ENCODE assay signal across 1 cellular context in the genomic region with DNA sequence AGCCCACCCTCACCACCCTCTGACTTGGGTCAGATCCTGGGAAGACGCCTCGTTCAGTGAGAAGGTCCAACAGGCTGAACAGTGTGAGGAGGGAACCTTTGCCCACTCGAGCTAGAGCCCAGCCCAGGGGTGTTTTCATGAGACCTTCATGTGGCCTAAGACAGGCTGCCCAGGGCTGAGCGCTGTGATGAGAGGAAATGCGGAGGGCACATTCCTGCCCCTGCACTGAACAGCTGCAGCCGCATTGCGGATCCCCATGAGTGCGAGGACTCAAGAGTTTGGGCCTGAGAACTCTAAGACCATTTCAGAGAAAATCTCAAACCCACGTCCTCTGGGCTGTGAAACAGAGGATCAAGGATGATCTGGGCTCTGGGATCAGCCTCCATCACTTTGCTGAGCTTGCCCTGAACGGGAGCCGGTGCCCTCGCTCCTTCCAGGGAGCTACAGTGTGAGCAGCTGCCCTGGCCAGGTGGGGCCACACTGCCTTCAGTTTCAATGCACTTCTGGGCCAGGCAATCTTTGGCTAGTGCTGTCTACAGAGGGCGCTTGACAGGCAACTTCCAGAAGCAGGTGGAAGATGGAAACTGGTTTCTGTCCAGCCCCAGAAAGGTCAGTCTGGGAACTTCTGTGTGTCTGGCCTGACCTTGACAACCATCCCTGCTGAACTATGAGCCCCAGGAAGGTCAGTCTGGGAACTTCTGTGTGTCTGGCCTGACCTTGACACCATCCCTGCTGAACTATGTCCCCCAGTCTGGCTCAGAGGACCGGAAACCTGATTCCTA.
TF ChIP-seq lines count a peak whose summit lies in the region.

No MANE protein-coding gene starts in this region.

TF ChIP-seq in HepG2, 621 proteins besides CTCF, POLR2A, EP300 and RAD21 (continued from another document):
- TF ChIP-seq, protein P1, sequence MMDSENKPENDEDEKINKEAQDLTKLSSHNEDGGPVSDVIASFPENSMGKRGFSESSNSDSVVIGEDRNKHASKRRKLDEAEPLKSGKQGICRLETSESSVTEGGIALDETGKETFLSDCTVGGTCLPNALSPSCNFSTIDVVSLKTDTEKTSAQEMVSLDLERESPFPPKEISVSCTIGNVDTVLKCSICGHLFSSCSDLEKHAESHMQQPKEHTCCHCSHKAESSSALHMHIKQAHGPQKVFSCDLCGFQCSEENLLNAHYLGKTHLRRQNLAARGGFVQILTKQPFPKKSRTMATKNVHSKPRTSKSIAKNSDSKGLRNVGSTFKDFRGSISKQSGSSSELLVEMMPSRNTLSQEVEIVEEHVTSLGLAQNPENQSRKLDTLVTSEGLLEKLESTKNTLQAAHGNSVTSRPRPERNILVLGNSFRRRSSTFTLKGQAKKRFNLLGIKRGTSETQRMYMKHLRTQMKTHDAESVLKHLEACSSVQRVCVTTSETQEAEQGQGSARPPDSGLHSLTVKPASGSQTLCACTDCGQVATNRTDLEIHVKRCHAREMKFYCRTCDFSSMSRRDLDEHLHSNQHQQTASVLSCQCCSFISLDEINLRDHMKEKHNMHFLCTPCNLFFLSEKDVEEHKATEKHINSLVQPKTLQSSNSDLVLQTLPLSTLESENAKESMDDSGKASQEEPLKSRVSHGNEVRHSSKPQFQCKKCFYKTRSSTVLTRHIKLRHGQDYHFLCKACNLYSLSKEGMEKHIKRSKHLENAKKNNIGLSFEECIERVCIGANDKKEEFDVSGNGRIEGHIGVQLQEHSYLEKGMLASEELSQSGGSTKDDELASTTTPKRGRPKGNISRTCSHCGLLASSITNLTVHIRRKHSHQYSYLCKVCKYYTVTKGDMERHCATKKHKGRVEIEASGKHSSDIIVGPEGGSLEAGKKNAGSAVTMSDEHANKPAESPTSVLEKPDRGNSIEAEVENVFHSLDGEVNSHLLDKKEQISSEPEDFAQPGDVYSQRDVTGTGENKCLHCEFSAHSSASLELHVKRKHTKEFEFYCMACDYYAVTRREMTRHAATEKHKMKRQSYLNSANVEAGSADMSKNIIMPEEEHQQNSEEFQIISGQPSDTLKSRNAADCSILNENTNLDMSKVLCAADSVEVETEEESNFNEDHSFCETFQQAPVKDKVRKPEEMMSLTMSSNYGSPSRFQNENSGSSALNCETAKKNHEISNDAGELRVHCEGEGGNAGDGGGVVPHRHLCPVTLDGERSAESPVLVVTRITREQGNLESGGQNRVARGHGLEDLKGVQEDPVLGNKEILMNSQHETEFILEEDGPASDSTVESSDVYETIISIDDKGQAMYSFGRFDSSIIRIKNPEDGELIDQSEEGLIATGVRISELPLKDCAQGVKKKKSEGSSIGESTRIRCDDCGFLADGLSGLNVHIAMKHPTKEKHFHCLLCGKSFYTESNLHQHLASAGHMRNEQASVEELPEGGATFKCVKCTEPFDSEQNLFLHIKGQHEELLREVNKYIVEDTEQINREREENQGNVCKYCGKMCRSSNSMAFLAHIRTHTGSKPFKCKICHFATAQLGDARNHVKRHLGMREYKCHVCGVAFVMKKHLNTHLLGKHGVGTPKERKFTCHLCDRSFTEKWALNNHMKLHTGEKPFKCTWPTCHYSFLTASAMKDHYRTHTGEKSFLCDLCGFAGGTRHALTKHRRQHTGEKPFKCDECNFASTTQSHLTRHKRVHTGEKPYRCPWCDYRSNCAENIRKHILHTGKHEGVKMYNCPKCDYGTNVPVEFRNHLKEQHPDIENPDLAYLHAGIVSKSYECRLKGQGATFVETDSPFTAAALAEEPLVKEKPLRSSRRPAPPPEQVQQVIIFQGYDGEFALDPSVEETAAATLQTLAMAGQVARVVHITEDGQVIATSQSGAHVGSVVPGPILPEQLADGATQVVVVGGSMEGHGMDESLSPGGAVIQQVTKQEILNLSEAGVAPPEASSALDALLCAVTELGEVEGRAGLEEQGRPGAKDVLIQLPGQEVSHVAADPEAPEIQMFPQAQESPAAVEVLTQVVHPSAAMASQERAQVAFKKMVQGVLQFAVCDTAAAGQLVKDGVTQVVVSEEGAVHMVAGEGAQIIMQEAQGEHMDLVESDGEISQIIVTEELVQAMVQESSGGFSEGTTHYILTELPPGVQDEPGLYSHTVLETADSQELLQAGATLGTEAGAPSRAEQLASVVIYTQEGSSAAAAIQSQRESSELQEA (CRISPR knock-in tag; IDR thresholded peaks at IDR 0.05; ENCODE audit: not compliant biosample characterization) = no peak
- TF ChIP-seq FOXA1 (IDR thresholded peaks at IDR 0.05) (no peak), FOXA1 (CRISPR knock-in tag; IDR thresholded peaks at IDR 0.05) (no peak), TAF1 (CRISPR knock-in tag; IDR thresholded peaks at IDR 0.05) (no peak)
